ENCODE assay signal across 1 cellular context in genomic region chr11:560305-561147, GRCh38.
A peak's percentile ranks its signal among the peaks of the same experiment; 100 is the strongest.
TF ChIP-seq lines count a peak whose summit lies in the region.

Gene LMNTD2 (minus strand): TSS chr11:560738. CDS start chr11:560716, 22 bp downstream.
Gene RASSF7 (plus strand): TSS chr11:560970. CDS start chr11:561769, 799 bp downstream.

TF ChIP-seq in HepG2, 621 proteins besides CTCF, POLR2A, EP300 and RAD21 (continued from another document and continues in another):
- TF ChIP-seq REL (CRISPR knock-in tag; conservative IDR thresholded peaks at IDR 0.05) (no peak), KLF13 (CRISPR knock-in tag; IDR thresholded peaks at IDR 0.05) (0 out of 2 replicates have a peak, but pooled peaks have one; percentile 62), ZNF3 (CRISPR knock-in tag; IDR thresholded peaks at IDR 0.05) (no peak), ZFY (CRISPR knock-in tag; IDR thresholded peaks at IDR 0.05) (peak; percentile 94), ZNF713 (CRISPR knock-in tag; IDR thresholded peaks at IDR 0.05) (no peak), THAP11 (CRISPR knock-in tag; IDR thresholded peaks at IDR 0.05) (peak; percentile 66), UBTF (CRISPR knock-in tag; IDR thresholded peaks at IDR 0.05) (peak; percentile 75), ZNF644 (CRISPR knock-in tag; IDR thresholded peaks at IDR 0.05; ENCODE audit: low read depth) (no peak), ZFP90 (CRISPR knock-in tag; IDR thresholded peaks at IDR 0.05; ENCODE audit: borderline replicate concordance) (0 out of 2 replicates have a peak, but pooled peaks have one; percentile 50), ZNF30 (CRISPR knock-in tag; IDR thresholded peaks at IDR 0.05) (no peak), NRL (CRISPR knock-in tag; IDR thresholded peaks at IDR 0.05; ENCODE audit: borderline replicate concordance) (peak; percentile 71), ZNF441 (CRISPR knock-in tag; IDR thresholded peaks at IDR 0.05; ENCODE audit: borderline replicate concordance) (no peak), ZNF562 (CRISPR knock-in tag; IDR thresholded peaks at IDR 0.05; ENCODE audit: borderline replicate concordance) (no peak), PCBP2 (optimal IDR thresholded peaks at IDR 0.05; ENCODE audit: low read depth, low read length, poor library complexity, severe bottlenecking) (no peak), ZNF574 (CRISPR knock-in tag; IDR thresholded peaks at IDR 0.05) (peak; percentile 39; the same call in 1 of the 2 replicates), TCF7L2 (IDR thresholded peaks at IDR 0.05; ENCODE audit: low read depth, low read length) (no peak), TSC22D2 (CRISPR knock-in tag; IDR thresholded peaks at IDR 0.05; ENCODE audit: borderline replicate concordance) (no peak), ELF3 (CRISPR knock-in tag; IDR thresholded peaks at IDR 0.05) (peak; percentile 93), ISL2 (CRISPR knock-in tag; IDR thresholded peaks at IDR 0.05) (peak; percentile 52; the same call in 1 of the 2 replicates), ZNF468 (CRISPR knock-in tag; IDR thresholded peaks at IDR 0.05) (no peak), SETDB1 (CRISPR knock-in tag; IDR thresholded peaks at IDR 0.05; ENCODE audit: borderline replicate concordance) (no peak), ZKSCAN1 (IDR thresholded peaks at IDR 0.05; ENCODE audit: low read length) (no peak), ASH2L (IDR thresholded peaks at IDR 0.05; ENCODE audit: insufficient read length, low read depth, low read length) (no peak), NONO (IDR thresholded peaks at IDR 0.05) (no peak), NONO (CRISPR knock-in tag; conservative IDR thresholded peaks at IDR 0.05) (0 out of 2 replicates have a peak, but pooled peaks have one; percentile 26), ZFP1 (CRISPR knock-in tag; IDR thresholded peaks at IDR 0.05) (no peak), KLF11 (CRISPR knock-in tag; IDR thresholded peaks at IDR 0.05) (no peak), ZNF431 (CRISPR knock-in tag; IDR thresholded peaks at IDR 0.05; ENCODE audit: borderline replicate concordance, low read depth) (no peak), ZNF710 (CRISPR knock-in tag; IDR thresholded peaks at IDR 0.05; ENCODE audit: borderline replicate concordance) (no peak), TIGD3 (CRISPR knock-in tag; IDR thresholded peaks at IDR 0.05; ENCODE audit: borderline replicate concordance) (no peak), NAIF1 (CRISPR knock-in tag; IDR thresholded peaks at IDR 0.05; ENCODE audit: borderline replicate concordance) (no peak; the same call in 1 of the 2 replicates), FIP1L1 (IDR thresholded peaks at IDR 0.05; ENCODE audit: borderline replicate concordance, insufficient read depth, low read depth, low read length) (no peak), ZNF326 (CRISPR knock-in tag; IDR thresholded peaks at IDR 0.05; ENCODE audit: borderline replicate concordance) (no peak), ZNF512B (CRISPR knock-in tag; IDR thresholded peaks at IDR 0.05; ENCODE audit: borderline replicate concordance) (no peak), HMGXB4 (CRISPR knock-in tag; IDR thresholded peaks at IDR 0.05; ENCODE audit: borderline replicate concordance in 1 of 2, low read depth in 1 of 2) (peak in 1 of 2 experiments; percentile 34; a peak in 1 of 4 replicates), ZNF232 (CRISPR knock-in tag; IDR thresholded peaks at IDR 0.05; ENCODE audit: borderline replicate concordance) (0 out of 2 replicates have a peak, but pooled peaks have one; percentile 40), CBX1 (IDR thresholded peaks at IDR 0.05; ENCODE audit: low read depth) (no peak), ZBTB34 (CRISPR knock-in tag; IDR thresholded peaks at IDR 0.05) (no peak), RXRB (CRISPR knock-in tag; IDR thresholded peaks at IDR 0.05; ENCODE audit: borderline replicate concordance) (peak; percentile 65; the same call in 1 of the 2 replicates), TFDP1 (CRISPR knock-in tag; IDR thresholded peaks at IDR 0.05; ENCODE audit: borderline replicate concordance) (no peak; the same call in 1 of the 2 replicates), ZNF335 (CRISPR knock-in tag; IDR thresholded peaks at IDR 0.05) (no peak; the same call in 1 of the 2 replicates), RFXANK (CRISPR knock-in tag; IDR thresholded peaks at IDR 0.05) (no peak)
